In genomic region chr3:38478901-38479300, GRCh38 we compare ENCODE assay signal across 17 cellular contexts. TPM values are rescaled to one million over a fixed set of nuclear protein-coding genes. Genes with fewer than 3 reads are reported as not detected.
DNase-seq lines count a peak whose midpoint lies in the region; ATAC-seq, FAIRE-seq and TF ChIP-seq lines count a peak whose summit lies in the region.
"Had no signal": no experiment of that assay in that cellular context is flagged by ENCODE, and none has a peak within 500 bp of the region (broad histone marks: within the 10 kb centered on the region; RNA-seq: fewer than 3 reads in every experiment).

No MANE protein-coding gene starts in this region.

- peak; percentile 52 for FAIRE-seq in bronchial epithelial cell (lab: Jason Lieb, UNC)
- FAIRE-seq: GM18507, H54 had no signal

- no peak for TF ChIP-seq CTCF in bronchial epithelial cell (IDR thresholded peaks at IDR 0.05; ENCODE audit: insufficient read depth, low read length, severe bottlenecking)

- no peaks in the 10 kb centered on the region for H3K9me3 ChIP-seq in T-helper 17 cell (ENCODE audit: control insufficient read depth, low read length, poor library complexity, severe bottlenecking)
- H3K9me3 ChIP-seq: HAP-1 had no signal

- peaks cover 3% of the 10 kb centered on the region for H3K36me3 Mint-ChIP-seq in T-helper 17 cell (ENCODE audit: low read depth)
- H3K36me3 Mint-ChIP-seq in stimulated activated effector memory CD8-positive, alpha-beta T cell treated with anti-CD3 and anti-CD28 coated beads, Interleukin-12 subunit alpha, Interleukin-12 subunit beta, amount 100 ng/mL, for 72 hours, result peaks cover 33% of the 10 kb centered on the region

- H3K4me3 ChIP-seq in bronchial epithelial cell (ENCODE audit: low read depth, low read length), result no peak overlapping the region
- H3K4me3 ChIP-seq: HAP-1 had no signal

- ATAC-seq in T-helper 17 cell, result no peak
- ATAC-seq in stimulated activated effector memory CD8-positive, alpha-beta T cell treated with anti-CD3 and anti-CD28 coated beads, Interleukin-12 subunit alpha, Interleukin-12 subunit beta, amount 100 ng/mL, for 72 hours, result no peak

- H3K27me3 ChIP-seq in bronchial epithelial cell (ENCODE audit: control insufficient read depth, insufficient read depth, low read length), result no peaks in the 10 kb centered on the region

- peaks cover 11% of the 10 kb centered on the region for H3K4me1 Mint-ChIP-seq in T-helper 17 cell
- H3K4me1 Mint-ChIP-seq in stimulated activated effector memory CD8-positive, alpha-beta T cell treated with anti-CD3 and anti-CD28 coated beads, Interleukin-12 subunit alpha, Interleukin-12 subunit beta, amount 100 ng/mL, for 72 hours, result peaks cover 10% of the 10 kb centered on the region

- no peaks in the 10 kb centered on the region for H3K27me3 Mint-ChIP-seq in T-helper 17 cell
- H3K27me3 Mint-ChIP-seq: CD4-positive, alpha-beta memory T cell had no signal

- DNase-seq in T-helper 17 cell (no peak), bronchial epithelial cell (ENCODE audit: low read depth) (no peak), iPS-NIHi7 (ENCODE audit: extremely low spot score) (peak; percentile 2), NCI-H2029 (lab: John Stamatoyannopoulos, UW) (no peak)
- no peak for DNase-seq in stimulated activated effector memory CD8-positive, alpha-beta T cell treated with anti-CD3 and anti-CD28 coated beads, Interleukin-12 subunit alpha, Interleukin-12 subunit beta, amount 100 ng/mL, for 72 hours (ENCODE audit: low spot score in 2 of 2)
- no peak for DNase-seq in activated CD4-positive, CD25-positive, alpha-beta regulatory T cell (lab: John Stamatoyannopoulos, UW)
- DNase-seq: Calu3; CD4-positive, alpha-beta memory T cell; COR-L47; DMS53; DMS79 treated with DMSO at 0.1 percent for 48 hours; GF-D8; GOT3; HFFc6 had no signal

- peak overlapping the region; percentile 27 for H3K27ac Mint-ChIP-seq in T-helper 17 cell
- H3K27ac Mint-ChIP-seq in stimulated activated effector memory CD8-positive, alpha-beta T cell treated with anti-CD3 and anti-CD28 coated beads, Interleukin-12 subunit alpha, Interleukin-12 subunit beta, amount 100 ng/mL, for 72 hours, result peak overlapping the region; percentile 17
- H3K27ac Mint-ChIP-seq: HFFc6 had no signal

- no peaks in the 10 kb centered on the region for H3K9me3 Mint-ChIP-seq in stimulated activated effector memory CD8-positive, alpha-beta T cell treated with anti-CD3 and anti-CD28 coated beads, Interleukin-12 subunit alpha, Interleukin-12 subunit beta, amount 100 ng/mL, for 72 hours
- H3K9me3 Mint-ChIP-seq: CD4-positive, alpha-beta memory T cell; HFFc6 had no signal

- peaks cover 5% of the 10 kb centered on the region for H3K36me3 ChIP-seq in bronchial epithelial cell (ENCODE audit: control insufficient read depth, insufficient read depth, low read length)

- H3K4me3 Mint-ChIP-seq in T-helper 17 cell, result no peak overlapping the region
- no peak overlapping the region for H3K4me3 Mint-ChIP-seq in stimulated activated effector memory CD8-positive, alpha-beta T cell treated with anti-CD3 and anti-CD28 coated beads, Interleukin-12 subunit alpha, Interleukin-12 subunit beta, amount 100 ng/mL, for 72 hours
- H3K4me3 Mint-ChIP-seq: CD4-positive, alpha-beta memory T cell; HFFc6 had no signal

RNA-seq across cellular contexts. Expression of gene EXOG, which starts 17.2 kb away (rescaled TPM):
- total RNA-seq in T-helper 17 cell, result 10 to 100 TPM; 20.9 to 21.3 TPM
- 5.8 and 5.9 TPM in 2 replicates for total RNA-seq in bronchial epithelial cell

RNA-seq across cellular contexts. Expression of gene ACVR2B, which starts 25.2 kb away (rescaled TPM):
- total RNA-seq in T-helper 17 cell (1 to 10 TPM; 6.6 to 6.7 TPM), bronchial epithelial cell (1.9 and 4.5 TPM in 2 replicates)
